1 cellular context compared by ENCODE assay signal in the genomic region with DNA sequence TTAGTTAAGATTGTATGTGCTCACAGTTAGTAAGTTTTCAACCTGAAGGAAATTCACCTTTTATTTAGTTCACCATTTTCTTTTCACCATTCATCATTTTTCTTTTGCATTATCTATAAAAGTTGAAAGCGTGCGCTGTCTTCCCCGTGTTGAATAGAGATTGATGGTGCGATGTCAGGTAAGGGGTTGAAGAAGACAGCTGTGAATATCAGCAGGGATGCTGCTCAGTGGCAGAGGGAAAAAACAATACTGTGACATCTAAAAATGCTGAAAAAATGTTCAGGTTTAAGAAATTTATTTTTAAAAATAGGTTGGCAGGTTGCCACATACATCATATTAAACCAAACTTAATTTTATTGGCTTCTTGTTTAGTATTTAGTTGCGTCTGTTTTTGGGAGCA.
TF ChIP-seq lines count a peak whose summit lies in the region.

No MANE protein-coding gene starts in this region.

TF ChIP-seq in neural cell, 6 proteins besides CTCF, POLR2A, EP300 and RAD21:
- TF ChIP-seq MXI1 (conservative IDR thresholded peaks at IDR 0.05; ENCODE audit: poor library complexity, severe bottlenecking) (no peak), POLR2AphosphoS5 (IDR thresholded peaks at IDR 0.05) (peak; percentile 60), EZH2 (IDR thresholded peaks at IDR 0.05; ENCODE audit: borderline replicate concordance, insufficient read depth, low read length, poor library complexity, severe bottlenecking) (no peak)
- TF ChIP-seq, protein P1, sequence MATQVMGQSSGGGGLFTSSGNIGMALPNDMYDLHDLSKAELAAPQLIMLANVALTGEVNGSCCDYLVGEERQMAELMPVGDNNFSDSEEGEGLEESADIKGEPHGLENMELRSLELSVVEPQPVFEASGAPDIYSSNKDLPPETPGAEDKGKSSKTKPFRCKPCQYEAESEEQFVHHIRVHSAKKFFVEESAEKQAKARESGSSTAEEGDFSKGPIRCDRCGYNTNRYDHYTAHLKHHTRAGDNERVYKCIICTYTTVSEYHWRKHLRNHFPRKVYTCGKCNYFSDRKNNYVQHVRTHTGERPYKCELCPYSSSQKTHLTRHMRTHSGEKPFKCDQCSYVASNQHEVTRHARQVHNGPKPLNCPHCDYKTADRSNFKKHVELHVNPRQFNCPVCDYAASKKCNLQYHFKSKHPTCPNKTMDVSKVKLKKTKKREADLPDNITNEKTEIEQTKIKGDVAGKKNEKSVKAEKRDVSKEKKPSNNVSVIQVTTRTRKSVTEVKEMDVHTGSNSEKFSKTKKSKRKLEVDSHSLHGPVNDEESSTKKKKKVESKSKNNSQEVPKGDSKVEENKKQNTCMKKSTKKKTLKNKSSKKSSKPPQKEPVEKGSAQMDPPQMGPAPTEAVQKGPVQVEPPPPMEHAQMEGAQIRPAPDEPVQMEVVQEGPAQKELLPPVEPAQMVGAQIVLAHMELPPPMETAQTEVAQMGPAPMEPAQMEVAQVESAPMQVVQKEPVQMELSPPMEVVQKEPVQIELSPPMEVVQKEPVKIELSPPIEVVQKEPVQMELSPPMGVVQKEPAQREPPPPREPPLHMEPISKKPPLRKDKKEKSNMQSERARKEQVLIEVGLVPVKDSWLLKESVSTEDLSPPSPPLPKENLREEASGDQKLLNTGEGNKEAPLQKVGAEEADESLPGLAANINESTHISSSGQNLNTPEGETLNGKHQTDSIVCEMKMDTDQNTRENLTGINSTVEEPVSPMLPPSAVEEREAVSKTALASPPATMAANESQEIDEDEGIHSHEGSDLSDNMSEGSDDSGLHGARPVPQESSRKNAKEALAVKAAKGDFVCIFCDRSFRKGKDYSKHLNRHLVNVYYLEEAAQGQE (IDR thresholded peaks at IDR 0.05; ENCODE audit: borderline replicate concordance): peak; percentile 32
